In genomic region chr11:47675851-47676250, GRCh38 we compare ENCODE assay signal across 3 cellular contexts.
TF ChIP-seq lines count a peak whose summit lies in the region.

No MANE protein-coding gene starts in this region.

TF ChIP-seq in GM23338, 12 proteins besides CTCF, POLR2A, EP300 and RAD21 (continues in another document):
- TF ChIP-seq POLR2AphosphoS5 (IDR thresholded peaks at IDR 0.05; ENCODE audit: low read depth) (no peak), NANOG (IDR thresholded peaks at IDR 0.05; ENCODE audit: borderline replicate concordance) (no peak), EZH2 (IDR thresholded peaks at IDR 0.05; ENCODE audit: low read depth, unreplicated experiment) (no peak), ZNF462 (CRISPR knock-in tag; IDR thresholded peaks at IDR 0.05) (no peak)

TF ChIP-seq in HEK293, 187 proteins besides CTCF, POLR2A, EP300 and RAD21:
- no peak for TF ChIP-seq ZNF521 (tag by site-specific recombination; IDR thresholded peaks at IDR 0.05)
- TF ChIP-seq PRDM10 (tag by site-specific recombination; IDR thresholded peaks at IDR 0.05): peak; percentile 59; the same call in 1 of the 2 replicates
TF ChIP-seq in HEK293: peak in this region for 1.

TF ChIP-seq in K562, 482 proteins besides CTCF, POLR2A, EP300 and RAD21:
- TF ChIP-seq PRDM10 (IDR thresholded peaks at IDR 0.05; ENCODE audit: partially characterized antibody): peak; percentile 64
- no peak for TF ChIP-seq ZNF134 (CRISPR knock-in tag; conservative IDR thresholded peaks at IDR 0.05)
